8 cellular contexts compared by ENCODE assay signal in genomic region chr2:231514225-231514950, GRCh38. TPM values are rescaled to one million over a fixed set of nuclear protein-coding genes. Genes with fewer than 3 reads are reported as not detected.
DNase-seq lines count a peak whose midpoint lies in the region; ATAC-seq and TF ChIP-seq lines count a peak whose summit lies in the region.

No MANE protein-coding gene starts in this region.

- no peaks in the 10 kb centered on the region for H3F3A ChIP-seq in Loucy (ENCODE audit: low read depth)

- peak overlapping the region; percentile 96 for H3K4me2 ChIP-seq in Loucy (ENCODE audit: low read depth, low read length, poor library complexity, severe bottlenecking)

- TF ChIP-seq CTCF in Loucy (conservative IDR thresholded peaks at IDR 0.05; ENCODE audit: low read length) = no peak
- TF ChIP-seq CTCF in RWPE2 (IDR thresholded peaks at IDR 0.05; ENCODE audit: poor library complexity, severe bottlenecking) = no peak
- no peak for TF ChIP-seq CTCF in nephron progenitor cell (IDR thresholded peaks at IDR 0.05)

- peak overlapping the region; percentile 88 for H2AFZ ChIP-seq in Loucy (ENCODE audit: low read length)

- H4K20me1 ChIP-seq in Loucy (ENCODE audit: insufficient read depth, low read length, poor library complexity, severe bottlenecking) = no peaks in the 10 kb centered on the region

- H3K79me2 ChIP-seq in Loucy (ENCODE audit: insufficient read depth, low read length) = peaks cover 19% of the 10 kb centered on the region

- no peaks in the 10 kb centered on the region for H3K27me3 Mint-ChIP-seq in nephron progenitor cell (ENCODE audit: low read depth, poor library complexity)
- H3K27me3 Mint-ChIP-seq in stimulated activated naive CD8-positive, alpha-beta T cell treated with anti-CD3 and anti-CD28 coated beads, Interleukin-15, Interleukin-2, amounts not matched to agents 100 ng/mL and 50 ng/mL, for 24 hours = no peaks in the 10 kb centered on the region

- peak overlapping the region; percentile 78 for H3K4me3 ChIP-seq in H7 (ENCODE audit: insufficient read depth, low read depth, low read length)
- H3K4me3 ChIP-seq in Loucy (ENCODE audit: low read length, poor library complexity, severe bottlenecking) = peak overlapping the region; percentile 88
- peak overlapping the region; percentile 59 for H3K4me3 ChIP-seq in RWPE2 (ENCODE audit: severe bottlenecking)

- peaks cover 34% of the 10 kb centered on the region for H3K4me1 Mint-ChIP-seq in nephron progenitor cell
- H3K4me1 Mint-ChIP-seq in stimulated activated naive CD8-positive, alpha-beta T cell treated with anti-CD3 and anti-CD28 coated beads, Interleukin-15, Interleukin-2, amounts not matched to agents 100 ng/mL and 50 ng/mL, for 24 hours (ENCODE audit: low read depth) = peaks cover 14% of the 10 kb centered on the region

- peak; percentile 99 for ATAC-seq in RWPE2 (ENCODE audit: low read depth)

- H3K9me3 ChIP-seq in Loucy (ENCODE audit: insufficient read depth, low read depth, low read length) (no peaks in the 10 kb centered on the region), RWPE2 (ENCODE audit: severe bottlenecking) (no peaks in the 10 kb centered on the region)

- no peaks in the 10 kb centered on the region for H3K9me2 ChIP-seq in Loucy (replicated peaks; ENCODE audit: low read depth, low read length)

- peak; percentile 98 for DNase-seq in ELR (ENCODE audit: low read depth)
- peak; percentile 100 for DNase-seq in H7
- peak; percentile 97 for DNase-seq in RWPE2 (ENCODE audit: low spot score)
- peak; percentile 99 for DNase-seq in activated effector memory CD4-positive, alpha-beta T cell treated with anti-CD3 and anti-CD28 coated beads, Interleukin-2, amount 50 U/mL, for 16 hours
- peak; percentile 92 for DNase-seq in fibroblast of the conjunctiva (ENCODE audit: low read depth)
- DNase-seq in nephron progenitor cell = peak; percentile 99

- H3K36me3 ChIP-seq in H7 (replicated peaks; ENCODE audit: control insufficient read depth, insufficient read depth, low read length) = no peaks in the 10 kb centered on the region
- no peaks in the 10 kb centered on the region for H3K36me3 ChIP-seq in Loucy (ENCODE audit: insufficient read depth, low read length)
- peaks cover 9% of the 10 kb centered on the region; the same call in 1 of the 2 replicates for H3K36me3 ChIP-seq in RWPE2 (ENCODE audit: low read depth)

- H3K27ac ChIP-seq in RWPE2 (ENCODE audit: poor library complexity, severe bottlenecking) = peak overlapping the region; percentile 38

- H3K9ac ChIP-seq in Loucy (ENCODE audit: low read depth, low read length, poor library complexity, severe bottlenecking) = peak overlapping the region; percentile 88

- H3K9me3 Mint-ChIP-seq in nephron progenitor cell = no peaks in the 10 kb centered on the region
- no peaks in the 10 kb centered on the region for H3K9me3 Mint-ChIP-seq in stimulated activated naive CD8-positive, alpha-beta T cell treated with anti-CD3 and anti-CD28 coated beads, Interleukin-15, Interleukin-2, amounts not matched to agents 100 ng/mL and 50 ng/mL, for 24 hours

- H3K4me3 Mint-ChIP-seq in nephron progenitor cell = peak overlapping the region; percentile 87
- peak overlapping the region; percentile 84 for H3K4me3 Mint-ChIP-seq in stimulated activated naive CD8-positive, alpha-beta T cell treated with anti-CD3 and anti-CD28 coated beads, Interleukin-15, Interleukin-2, amounts not matched to agents 100 ng/mL and 50 ng/mL, for 24 hours

- no peaks in the 10 kb centered on the region for H3K27me3 ChIP-seq in H7 (ENCODE audit: control insufficient read depth, insufficient read depth, low read length)
- no peaks in the 10 kb centered on the region for H3K27me3 ChIP-seq in Loucy (ENCODE audit: insufficient read depth, low read length, poor library complexity, severe bottlenecking)
- H3K27me3 ChIP-seq in RWPE2 (ENCODE audit: insufficient read depth, poor library complexity, severe bottlenecking) = no peaks in the 10 kb centered on the region

- H3K4me1 ChIP-seq in Loucy (ENCODE audit: insufficient read depth, low read length, poor library complexity, severe bottlenecking) (peaks cover 31% of the 10 kb centered on the region), RWPE2 (ENCODE audit: insufficient read depth, poor library complexity, severe bottlenecking) (peaks cover 9% of the 10 kb centered on the region)

- H3K27ac Mint-ChIP-seq in nephron progenitor cell = peak overlapping the region; percentile 95
- H3K27ac Mint-ChIP-seq in stimulated activated naive CD8-positive, alpha-beta T cell treated with anti-CD3 and anti-CD28 coated beads, Interleukin-15, Interleukin-2, amounts not matched to agents 100 ng/mL and 50 ng/mL, for 24 hours = peak overlapping the region; percentile 97

- H3K36me3 Mint-ChIP-seq in nephron progenitor cell (ENCODE audit: low read depth) = peaks cover under 1% of the 10 kb centered on the region
- H3K36me3 Mint-ChIP-seq in stimulated activated naive CD8-positive, alpha-beta T cell treated with anti-CD3 and anti-CD28 coated beads, Interleukin-15, Interleukin-2, amounts not matched to agents 100 ng/mL and 50 ng/mL, for 24 hours (ENCODE audit: low read depth) = no peaks in the 10 kb centered on the region

RNA-seq across cellular contexts. Expression of gene NMUR1, which starts 15.9 kb away (rescaled TPM):
- 0.10 and 0.22 TPM in 2 replicates for total RNA-seq in H7 (2014; rRNA removed; shearing (Covaris generic))

RNA-seq across cellular contexts. Expression of gene NCL, which starts 50.1 kb away (rescaled TPM):
- 148 and 278 TPM in 2 replicates for total RNA-seq in H7 (2014; rRNA removed; shearing (Covaris generic))

Comparison
In these comparisons a context has a peak if more than half of its experiments do, and no peak if none do; other contexts are left out.
1. Peak in every context shown above with its lines: DNase-seq, ATAC-seq, H3K4me3 ChIP-seq and H3K27ac ChIP-seq.